9 cellular contexts compared by ENCODE assay signal in genomic region chr18:77103181-77103875, GRCh38. TPM values are rescaled to one million over a fixed set of nuclear protein-coding genes. Genes with fewer than 3 reads are reported as not detected.
DNase-seq lines count a peak whose midpoint lies in the region; ATAC-seq and TF ChIP-seq lines count a peak whose summit lies in the region.
"Had no signal": no experiment of that assay in that cellular context is flagged by ENCODE, and none has a peak within 500 bp of the region (broad histone marks: within the 10 kb centered on the region; RNA-seq: fewer than 3 reads in every experiment).

No MANE protein-coding gene starts in this region.

- H3K27ac Mint-ChIP-seq in natural killer cell: peak overlapping the region; percentile 87 to 94

- peak overlapping the region; percentile 79 for H3K4me2 ChIP-seq in Loucy (ENCODE audit: low read depth, low read length, poor library complexity, severe bottlenecking)

- H3K79me2 ChIP-seq in Loucy (ENCODE audit: insufficient read depth, low read length): peaks cover 6% of the 10 kb centered on the region; the same call in 1 of the 2 replicates

- peaks cover 19% of the 10 kb centered on the region for H3F3A ChIP-seq in Loucy (ENCODE audit: low read depth)

- peak overlapping the region; percentile 71 for H3K4me3 Mint-ChIP-seq in natural killer cell

- peak overlapping the region; percentile 59 for H3K4me3 ChIP-seq in Loucy (ENCODE audit: low read length, poor library complexity, severe bottlenecking)
- H3K4me3 ChIP-seq in choroid plexus epithelial cell (ENCODE audit: low read depth, low read length): no peak overlapping the region
- no peak overlapping the region for H3K4me3 ChIP-seq in WERI-Rb-1 (ENCODE audit: low read depth, low read length)
- H3K4me3 ChIP-seq: SJCRH30 had no signal

- no peaks in the 10 kb centered on the region for H3K27me3 Mint-ChIP-seq in natural killer cell (ENCODE audit: low read depth in 2 of 2)

- intact Hi-C loops in natural killer cell (cut with micrococcal nuclease): loop anchor here (2.0 to 10.0 kb wide), 2 partner anchors 25 to 541 kb away; no protein-coding TSS in a partner anchor

- peak overlapping the region; percentile 90 for H3K9ac ChIP-seq in Loucy (ENCODE audit: low read depth, low read length, poor library complexity, severe bottlenecking)

- DNase-seq in AG08395 (ENCODE audit: low spot score) (peak; percentile 17), choroid plexus epithelial cell (ENCODE audit: low read depth) (peak; percentile 82), natural killer cell (no peak), activated gamma-delta T cell (lab: John Stamatoyannopoulos, UW) (no peak), WERI-Rb-1 (no peak), KG1 (lab: John Stamatoyannopoulos, UW) (no peak), SKM-1 (lab: John Stamatoyannopoulos, UW; ENCODE audit: unreplicated experiment) (no peak)
- DNase-seq: SJCRH30 had no signal

- TF ChIP-seq CTCF in Loucy (conservative IDR thresholded peaks at IDR 0.05; ENCODE audit: low read length): no peak
- no peak for TF ChIP-seq CTCF in choroid plexus epithelial cell (conservative IDR thresholded peaks at IDR 0.05; ENCODE audit: low read depth, low read length)
- no peak for TF ChIP-seq CTCF in natural killer cell (IDR thresholded peaks at IDR 0.05)
- no peak for TF ChIP-seq CTCF in WERI-Rb-1 (IDR thresholded peaks at IDR 0.05; ENCODE audit: low read depth, low read length)

- H3K36me3 ChIP-seq in Loucy (ENCODE audit: insufficient read depth, low read length) (no peaks in the 10 kb centered on the region), WERI-Rb-1 (no peaks in the 10 kb centered on the region)
- H3K36me3 ChIP-seq: SJCRH30 had no signal

- H2AFZ ChIP-seq in Loucy (ENCODE audit: low read length): no peak overlapping the region

- H4K20me1 ChIP-seq in Loucy (ENCODE audit: insufficient read depth, low read length, poor library complexity, severe bottlenecking): no peaks in the 10 kb centered on the region

- H3K9me2 ChIP-seq in Loucy (replicated peaks; ENCODE audit: low read depth, low read length): no peaks in the 10 kb centered on the region

- ATAC-seq in natural killer cell: no peak

- H3K27ac ChIP-seq in WERI-Rb-1: no peak overlapping the region
- H3K27ac ChIP-seq: SJCRH30 had no signal

- H3K4me1 Mint-ChIP-seq in natural killer cell: peaks cover 92 to 99% of the 10 kb centered on the region in 2 donors

- H3K27me3 ChIP-seq in Loucy (ENCODE audit: insufficient read depth, low read length, poor library complexity, severe bottlenecking): no peaks in the 10 kb centered on the region
- no peaks in the 10 kb centered on the region for H3K27me3 ChIP-seq in WERI-Rb-1 (ENCODE audit: insufficient read depth, low read depth, severe bottlenecking)
- H3K27me3 ChIP-seq: SJCRH30 had no signal

- H3K9me3 ChIP-seq in Loucy (ENCODE audit: insufficient read depth, low read depth, low read length): no peaks in the 10 kb centered on the region
- no peaks in the 10 kb centered on the region for H3K9me3 ChIP-seq in WERI-Rb-1 (ENCODE audit: severe bottlenecking)
- H3K9me3 ChIP-seq: SJCRH30 had no signal

- no peaks in the 10 kb centered on the region for H3K36me3 Mint-ChIP-seq in natural killer cell

- H3K9me3 Mint-ChIP-seq in natural killer cell: no peaks in the 10 kb centered on the region

- peaks cover 96% of the 10 kb centered on the region for H3K4me1 ChIP-seq in Loucy (ENCODE audit: insufficient read depth, low read length, poor library complexity, severe bottlenecking)
- H3K4me1 ChIP-seq: SJCRH30 had no signal

RNA-seq across cellular contexts. Expression of gene MBP, which starts 29.3 kb away (rescaled TPM):
- total RNA-seq in natural killer cell: 100 to 1,000 TPM; 183 to 344 (median 325) TPM

Comparison
In these comparisons a context has a peak if more than half of its experiments do, and no peak if none do; other contexts are left out.
1. DNase-seq: peak in AG08395 (single experiment) and choroid plexus epithelial cell (single experiment); none in natural killer cell (single experiment), activated gamma-delta T cell (single experiment), WERI-Rb-1 (single experiment), KG1 (single experiment) and SKM-1 (single experiment).